ENCODE assay signal across 22 cellular contexts in genomic region chr3:33900440-33900808, GRCh38.
"Had no signal": no experiment of that assay in that cellular context is flagged by ENCODE, and none has a peak within 500 bp of the region (broad histone marks: within the 10 kb centered on the region; RNA-seq: fewer than 3 reads in every experiment).

No MANE protein-coding gene starts in this region.

- H3K27me3 ChIP-seq: colonic mucosa, esophagus squamous epithelium, gastrocnemius medialis, heart right ventricle, left lung had no signal

- H3K4me1 ChIP-seq: colonic mucosa, heart right ventricle, left lung, lower lobe of right lung had no signal

- DNase-seq: colonic mucosa; cortex of kidney; effector CD8-positive, alpha-beta T cell; effector memory CD8-positive, alpha-beta T cell; endodermal cell; esophagus squamous epithelium; foreskin fibroblast; foreskin melanocyte; gastrocnemius medialis; glutamatergic neuron; head of caudate nucleus; heart right ventricle; hippocampal formation; left cardiac atrium; left lung; left ventricle myocardium superior; lower lobe of right lung; mesendoderm; midbrain had no signal

- H3K4me1 Mint-ChIP-seq: endodermal cell had no signal

- H3K36me3 ChIP-seq: colonic mucosa, esophagus squamous epithelium, gastrocnemius medialis, heart right ventricle, left lung, lower lobe of right lung had no signal

- H3K27ac Mint-ChIP-seq: dendritic cell treated with granulocyte-macrophage colony-stimulating factor and Interleukin-4, amounts not matched to agents 40 ng/mL and 50 ng/mL, for 4 days; endodermal cell had no signal

- H3K27ac ChIP-seq: colonic mucosa, epithelial cell of prostate, esophagus squamous epithelium, gastrocnemius medialis, heart right ventricle, left lung, lower lobe of right lung had no signal

- H3K9me3 ChIP-seq: colonic mucosa, esophagus squamous epithelium, gastrocnemius medialis, heart right ventricle, left lung, lower lobe of right lung had no signal

- H3K27me3 Mint-ChIP-seq: dendritic cell treated with granulocyte-macrophage colony-stimulating factor and Interleukin-4, amounts not matched to agents 40 ng/mL and 50 ng/mL, for 4 days had no signal

- H3K4me3 ChIP-seq: colonic mucosa, esophagus squamous epithelium, gastrocnemius medialis, heart right ventricle, left lung, lower lobe of right lung had no signal

- H3K9me3 Mint-ChIP-seq: dendritic cell treated with granulocyte-macrophage colony-stimulating factor and Interleukin-4, amounts not matched to agents 40 ng/mL and 50 ng/mL, for 4 days; effector memory CD8-positive, alpha-beta T cell; endodermal cell had no signal

- H3K4me3 Mint-ChIP-seq: dendritic cell treated with granulocyte-macrophage colony-stimulating factor and Interleukin-4, amounts not matched to agents 40 ng/mL and 50 ng/mL, for 4 days; effector memory CD8-positive, alpha-beta T cell; endodermal cell had no signal

- ATAC-seq: effector memory CD8-positive, alpha-beta T cell; esophagus mucosa; gastrocnemius medialis; heart right ventricle; left cardiac atrium; left lung; left ventricle myocardium superior; lower lobe of right lung had no signal
